Comparison of ENCODE assay signal across 13 cellular contexts in the genomic region with DNA sequence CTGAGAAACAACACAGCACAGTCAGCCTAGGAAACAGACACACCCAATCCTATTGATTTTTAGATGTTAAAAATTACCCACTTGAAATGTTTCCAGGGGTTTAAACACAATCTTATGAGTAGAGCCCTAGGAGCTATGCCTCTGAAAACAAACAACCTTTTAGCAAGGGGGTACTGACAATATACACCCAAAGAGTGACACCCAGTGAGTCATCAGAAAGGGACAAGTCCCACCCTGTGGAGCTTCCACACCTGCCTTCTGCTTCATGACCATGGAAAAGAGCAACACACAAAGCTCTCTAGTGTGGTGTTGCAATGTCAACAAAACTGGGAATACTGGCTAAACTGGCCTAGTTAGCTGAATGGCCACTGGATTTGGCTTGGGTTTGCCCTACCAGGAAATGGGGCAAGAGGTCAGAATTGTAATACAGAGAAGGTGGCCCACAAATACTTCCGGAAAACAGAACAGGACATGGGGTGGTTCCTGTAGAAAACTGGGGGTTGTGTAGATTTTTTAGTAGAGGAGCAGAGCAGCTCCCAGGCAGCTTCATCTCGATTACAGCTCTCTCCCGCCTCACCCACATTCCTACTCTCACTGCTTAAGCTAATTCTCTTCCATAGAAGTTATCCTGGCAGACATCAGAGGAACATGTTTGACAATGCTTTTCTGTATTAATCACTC.
DNase-seq lines count a peak whose midpoint lies in the region; ATAC-seq and TF ChIP-seq lines count a peak whose summit lies in the region.
"Had no signal": no experiment of that assay in that cellular context is flagged by ENCODE, and none has a peak within 500 bp of the region (broad histone marks: within the 10 kb centered on the region; RNA-seq: fewer than 3 reads in every experiment).

No MANE protein-coding gene starts in this region.

- peak overlapping the region in 1 of 3 donors; percentile 17 for H3K4me3 ChIP-seq in breast epithelium

- intact Hi-C loops in breast epithelium (cut with DNase I; ENCODE audit: low total_unique reads), result no loop called here

- no peaks in the 10 kb centered on the region for H3K27me3 ChIP-seq in breast epithelium

- peak; percentile 89 for DNase-seq in COLO668 (lab: John Stamatoyannopoulos, UW; ENCODE audit: unreplicated experiment)
- DNase-seq in NCI-H1436 treated with DMSO at 0.1 percent for 48 hours (lab: John Stamatoyannopoulos, UW), result peak; percentile 39
- DNase-seq in breast epithelium (ENCODE audit: low spot score in 2 of 2), result peak; percentile 52 to 84
- DNase-seq in mucosa of gallbladder (ENCODE audit: low spot score), result peak; percentile 89
- no peak for DNase-seq in superior temporal gyrus (ENCODE audit: extremely low spot score)
- DNase-seq in GF-D8 (lab: John Stamatoyannopoulos, UW), result no peak
- DNase-seq in effector memory CD8-positive, alpha-beta T cell, result no peak
- no peak for DNase-seq in erythroblast (lab: John Stamatoyannopoulos, UW)
- DNase-seq: activated effector memory CD4-positive, alpha-beta T cell treated with anti-CD3 and anti-CD28 coated beads, Interleukin-2, amount 50 U/mL, for 16 hours; NCI-H524 treated with DMSO at 0.1 percent for 48 hours; stimulated activated CD8-positive, alpha-beta memory T cell treated with anti-CD3 and anti-CD28 coated beads, Interleukin-4, amount 100 ng/mL, for 48 hours; T-helper 9 cell had no signal

- no peaks in the 10 kb centered on the region for H3K9me3 Mint-ChIP-seq in effector memory CD8-positive, alpha-beta T cell
- H3K9me3 Mint-ChIP-seq: dendritic cell treated with granulocyte-macrophage colony-stimulating factor and Interleukin-4, amounts not matched to agents 40 ng/mL and 50 ng/mL, for 4 days had no signal

- TF ChIP-seq POLR2A in breast epithelium (IDR thresholded peaks at IDR 0.05) (no peak), erythroblast (IDR thresholded peaks at IDR 0.05; ENCODE audit: low read length) (no peak)

- H3K9me3 ChIP-seq in breast epithelium, result no peaks in the 10 kb centered on the region

- H3K4me1 ChIP-seq in breast epithelium, result peaks cover 0 to 12% of the 10 kb centered on the region in 2 donors

- no peaks in the 10 kb centered on the region for H3K4me1 Mint-ChIP-seq in effector memory CD8-positive, alpha-beta T cell (ENCODE audit: low read depth in 2 of 2)

- no peaks in the 10 kb centered on the region for H3K36me3 ChIP-seq in breast epithelium

- H3K4me3 Mint-ChIP-seq in effector memory CD8-positive, alpha-beta T cell, result no peak overlapping the region
- H3K4me3 Mint-ChIP-seq: dendritic cell treated with granulocyte-macrophage colony-stimulating factor and Interleukin-4, amounts not matched to agents 40 ng/mL and 50 ng/mL, for 4 days had no signal

- H3K27ac Mint-ChIP-seq in effector memory CD8-positive, alpha-beta T cell, result no peak overlapping the region
- H3K27ac Mint-ChIP-seq: dendritic cell treated with granulocyte-macrophage colony-stimulating factor and Interleukin-4, amounts not matched to agents 40 ng/mL and 50 ng/mL, for 4 days had no signal

- peaks cover 0 to 15% of the 10 kb centered on the region in 2 donors for H3K27me3 Mint-ChIP-seq in effector memory CD8-positive, alpha-beta T cell
- H3K27me3 Mint-ChIP-seq: dendritic cell treated with granulocyte-macrophage colony-stimulating factor and Interleukin-4, amounts not matched to agents 40 ng/mL and 50 ng/mL, for 4 days had no signal

- TF ChIP-seq CTCF in breast epithelium (IDR thresholded peaks at IDR 0.05), result no peak

- H3K36me3 Mint-ChIP-seq in effector memory CD8-positive, alpha-beta T cell (ENCODE audit: insufficient read depth), result no peaks in the 10 kb centered on the region

- H3K27ac ChIP-seq in breast epithelium, result peak overlapping the region; percentile 90

- ATAC-seq in effector memory CD8-positive, alpha-beta T cell (replicated peaks), result no peak

Comparison
In these comparisons a context has a peak if more than half of its experiments do, and no peak if none do; other contexts are left out.
1. DNase-seq: peak in COLO668 (single experiment), NCI-H1436 treated with DMSO at 0.1 percent for 48 hours (single experiment), breast epithelium (2 of 2) and mucosa of gallbladder (single experiment); none in superior temporal gyrus (single experiment), GF-D8 (single experiment), effector memory CD8-positive, alpha-beta T cell (0 of 3) and erythroblast (0 of 2).